8 cellular contexts compared by ENCODE assay signal in the genomic region with DNA sequence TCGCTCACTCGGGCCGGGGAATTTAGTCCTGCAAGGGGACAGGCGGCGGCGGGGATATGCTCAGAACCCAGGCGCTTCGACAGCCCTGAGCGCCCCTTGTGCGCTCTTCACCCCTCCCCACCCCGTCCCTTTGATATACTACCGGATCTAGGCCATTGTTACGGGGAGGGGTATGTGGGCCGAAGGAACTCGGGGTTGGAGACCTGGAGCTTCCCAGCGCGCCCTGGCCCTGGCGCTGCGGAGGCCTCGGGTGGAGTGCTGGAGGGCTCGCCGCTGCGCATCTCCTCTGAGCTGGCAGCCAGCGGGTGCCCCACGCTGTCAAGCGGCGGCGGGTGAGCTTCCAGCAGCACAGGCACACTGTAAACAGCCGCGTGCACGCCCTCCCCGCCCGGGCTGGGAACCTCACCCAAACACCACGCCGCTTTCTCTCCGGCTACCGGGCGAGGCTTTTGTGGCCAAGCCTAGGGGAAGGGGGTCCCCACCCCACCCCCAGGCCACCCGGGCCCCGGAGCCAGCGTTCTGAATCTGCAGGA. TPM values are rescaled to one million over a fixed set of nuclear protein-coding genes. Genes with fewer than 3 reads are reported as not detected.
A peak's percentile ranks its signal among the peaks of the same experiment; 100 is the strongest.
DNase-seq lines count a peak whose midpoint lies in the region; ATAC-seq and TF ChIP-seq lines count a peak whose summit lies in the region.

No MANE protein-coding gene starts in this region.

- no peak for TF ChIP-seq CTCF in heart left ventricle (IDR thresholded peaks at IDR 0.05)

- H3K9me3 ChIP-seq in heart left ventricle = no peaks in the 10 kb centered on the region

- peaks cover 2% of the 10 kb centered on the region for H3K4me1 Mint-ChIP-seq in activated CD4-positive, alpha-beta memory T cell treated with anti-CD3 and anti-CD28 coated beads for 36 hours (ENCODE audit: low read depth)
- peaks cover 16% of the 10 kb centered on the region for H3K4me1 Mint-ChIP-seq in activated CD4-positive, alpha-beta memory T cell treated with anti-CD3 and anti-CD28 coated beads, Interleukin-2, amount 10 ng/mL, durations not matched to agents 7 days and 5 days

- ATAC-seq in heart left ventricle = peak; percentile 13 to 45 (median 30)
- no peak for ATAC-seq in GM19328 (IDR thresholded peaks at IDR 0.05; ENCODE audit: unreplicated experiment)
- no peak for ATAC-seq in GM19324 (IDR thresholded peaks at IDR 0.05; ENCODE audit: low FRiP score, unreplicated experiment)

- peaks cover 0 to 96% (median 0%) of the 10 kb centered on the region in 9 donors for H3K27me3 ChIP-seq in heart left ventricle

- H3K4me3 Mint-ChIP-seq in activated CD4-positive, alpha-beta memory T cell treated with anti-CD3 and anti-CD28 coated beads for 36 hours = peak overlapping the region; percentile 20
- H3K4me3 Mint-ChIP-seq in activated CD4-positive, alpha-beta memory T cell treated with anti-CD3 and anti-CD28 coated beads, Interleukin-2, amount 10 ng/mL, durations not matched to agents 7 days and 5 days = no peak overlapping the region

- H3K36me3 ChIP-seq in heart left ventricle = no peaks in the 10 kb centered on the region

- H3K27ac Mint-ChIP-seq in activated CD4-positive, alpha-beta memory T cell treated with anti-CD3 and anti-CD28 coated beads for 36 hours = no peak overlapping the region
- no peak overlapping the region for H3K27ac Mint-ChIP-seq in activated CD4-positive, alpha-beta memory T cell treated with anti-CD3 and anti-CD28 coated beads, Interleukin-2, amount 10 ng/mL, durations not matched to agents 7 days and 5 days

- intact Hi-C loops in activated CD4-positive, alpha-beta memory T cell treated with anti-CD3 and anti-CD28 coated beads for 36 hours (cut with micrococcal nuclease) = loop anchor here (2.0 to 5.0 kb wide), 3 partner anchors 53 to 140 kb away; no protein-coding TSS in a partner anchor
- intact Hi-C loops in heart left ventricle (cut with DNase I) = loop anchor here in 8 of 10 donors (5.0 to 10.0 kb wide), 8 partner anchors 45 to 417 kb away; no protein-coding TSS in a partner anchor

- POLR2A ChIA-PET in activated CD4-positive, alpha-beta memory T cell treated with anti-CD3 and anti-CD28 coated beads for 36 hours (lab: Charles Lee) = interaction anchor here (0.9 to 1.5 kb wide), 2 partner anchors 16 to 52 kb away, joined by 3 to 4 read pairs; no protein-coding TSS in a partner anchor
- POLR2A ChIA-PET in activated CD4-positive, alpha-beta memory T cell treated with anti-CD3 and anti-CD28 coated beads, Interleukin-2, amount 10 ng/mL, durations not matched to agents 7 days and 5 days (lab: Charles Lee) = interaction anchor here (1.0 to 3.8 kb wide), 8 partner anchors 18 to 138 kb away, joined by 3 to 37 read pairs (median 7); partner anchors contain the start of gene BCOR

- peak overlapping the region in 11 of 12 donors; percentile 73 to 89 (median 81) for H3K27ac ChIP-seq in heart left ventricle

- CTCF ChIA-PET in activated CD4-positive, alpha-beta memory T cell treated with anti-CD3 and anti-CD28 coated beads for 36 hours (lab: Charles Lee) = no interaction called here
- CTCF ChIA-PET in activated CD4-positive, alpha-beta memory T cell treated with anti-CD3 and anti-CD28 coated beads, Interleukin-2, amount 10 ng/mL, durations not matched to agents 7 days and 5 days (lab: Charles Lee) = no interaction called here

- H3K27me3 Mint-ChIP-seq in activated CD4-positive, alpha-beta memory T cell treated with anti-CD3 and anti-CD28 coated beads for 36 hours = no peaks in the 10 kb centered on the region
- no peaks in the 10 kb centered on the region for H3K27me3 Mint-ChIP-seq in activated CD4-positive, alpha-beta memory T cell treated with anti-CD3 and anti-CD28 coated beads, Interleukin-2, amount 10 ng/mL, durations not matched to agents 7 days and 5 days

- peaks cover 0 to 87% (median 33%) of the 10 kb centered on the region in 12 donors for H3K4me1 ChIP-seq in heart left ventricle

- peak; percentile 41 for DNase-seq in activated CD4-positive, alpha-beta memory T cell treated with anti-CD3 and anti-CD28 coated beads for 36 hours
- no peak for DNase-seq in activated CD4-positive, alpha-beta memory T cell treated with anti-CD3 and anti-CD28 coated beads, Interleukin-2, amount 10 ng/mL, durations not matched to agents 7 days and 5 days
- peak; percentile 24 to 30 for DNase-seq in activated CD4-positive, alpha-beta T cell treated with anti-CD3 and anti-CD28 coated beads, Interleukin-2, amount 50 U/mL, for 48 hours
- peak in 3 of 5 donors; percentile 19 to 63 (median 57) for DNase-seq in heart left ventricle
- peak; percentile 62 for DNase-seq in retina
- no peak for DNase-seq in NOMO-1 (lab: John Stamatoyannopoulos, UW; ENCODE audit: unreplicated experiment in 2 of 2)

- no peaks in the 10 kb centered on the region for H3K9me3 Mint-ChIP-seq in activated CD4-positive, alpha-beta memory T cell treated with anti-CD3 and anti-CD28 coated beads for 36 hours
- H3K9me3 Mint-ChIP-seq in activated CD4-positive, alpha-beta memory T cell treated with anti-CD3 and anti-CD28 coated beads, Interleukin-2, amount 10 ng/mL, durations not matched to agents 7 days and 5 days = no peaks in the 10 kb centered on the region

- H3K4me3 ChIP-seq in heart left ventricle = peak overlapping the region; percentile 4 to 63 (median 50)

- no peak for TF ChIP-seq POLR2A in heart left ventricle (IDR thresholded peaks at IDR 0.05)

- WGBS in heart left ventricle, 4 donors = 15 to 45% (median 30%) methylated on average over 34 to 41 of the region's 41 CpGs

- no peaks in the 10 kb centered on the region for H3K36me3 Mint-ChIP-seq in activated CD4-positive, alpha-beta memory T cell treated with anti-CD3 and anti-CD28 coated beads for 36 hours
- no peaks in the 10 kb centered on the region for H3K36me3 Mint-ChIP-seq in activated CD4-positive, alpha-beta memory T cell treated with anti-CD3 and anti-CD28 coated beads, Interleukin-2, amount 10 ng/mL, durations not matched to agents 7 days and 5 days (ENCODE audit: low read depth)

RNA-seq across cellular contexts. Expression of gene BCOR, which starts 54.5 kb away (rescaled TPM):
- 10 to 100 TPM; 33.7 to 35.0 TPM for total RNA-seq in activated CD4-positive, alpha-beta memory T cell treated with anti-CD3 and anti-CD28 coated beads for 36 hours
- 10 to 100 TPM; 46.6 to 46.8 TPM for total RNA-seq in activated CD4-positive, alpha-beta memory T cell treated with anti-CD3 and anti-CD28 coated beads, Interleukin-2, amount 10 ng/mL, durations not matched to agents 7 days and 5 days
- total RNA-seq in heart left ventricle = 10 to 100 TPM; 11.3 to 40.1 (median 19.5) TPM
- 10 to 100 TPM in 1 of 2 donors, 1 to 10 TPM in 1; 6.7 to 15.5 TPM for polyA plus RNA-seq in heart left ventricle

Comparison
In these comparisons a context has a peak if more than half of its experiments do, and no peak if none do; other contexts are left out.
1. DNase-seq: peak in activated CD4-positive, alpha-beta memory T cell treated with anti-CD3 and anti-CD28 coated beads for 36 hours (single experiment), activated CD4-positive, alpha-beta T cell treated with anti-CD3 and anti-CD28 coated beads, Interleukin-2, amount 50 U/mL, for 48 hours (2 of 2), heart left ventricle (3 of 5) and retina (single experiment); none in activated CD4-positive, alpha-beta memory T cell treated with anti-CD3 and anti-CD28 coated beads, Interleukin-2, amount 10 ng/mL, durations not matched to agents 7 days and 5 days (single experiment) and NOMO-1 (0 of 2).
2. ATAC-seq: peak in heart left ventricle (4 of 4); none in GM19328 (single experiment) and GM19324 (single experiment).